Comparison of ENCODE assay signal across 8 cellular contexts in genomic region chr10:72626444-72626754, GRCh38. TPM values are rescaled to one million over a fixed set of nuclear protein-coding genes. Genes with fewer than 3 reads are reported as not detected.
DNase-seq lines count a peak whose midpoint lies in the region; ATAC-seq, FAIRE-seq and TF ChIP-seq lines count a peak whose summit lies in the region.

No MANE protein-coding gene starts in this region.

- no peaks in the 10 kb centered on the region for H3K9me3 Mint-ChIP-seq in brain

- POLR2A ChIA-PET in A673 (lab: Charles Lee; ENCODE audit: low non-redundant PET): interaction anchor here (0.6 kb wide), 3 partner anchors 69 to 672 kb away, joined by 3 to 6 read pairs (median 4); no protein-coding TSS in a partner anchor
- POLR2A ChIA-PET in GM10248 (lab: Yijun Ruan, JAX): interaction anchor here (0.6 to 1.0 kb wide), 2 partner anchors 11 to 1091 kb away, joined by 3 read pairs; no protein-coding TSS in a partner anchor

- peak overlapping the region; percentile 94 to 100 (median 98) for H3K4me3 Mint-ChIP-seq in brain

- ATAC-seq in HG03095 (IDR thresholded peaks at IDR 0.05; ENCODE audit: unreplicated experiment) (peak; percentile 3), HG02870 (IDR thresholded peaks at IDR 0.05; ENCODE audit: unreplicated experiment) (no peak)

- H3K27me3 ChIP-seq in A673 (replicated peaks; ENCODE audit: insufficient read depth, low read depth, low read length, poor library complexity): no peaks in the 10 kb centered on the region
- no peaks in the 10 kb centered on the region for H3K27me3 ChIP-seq in mucosa of stomach (ENCODE audit: control insufficient read depth, insufficient read depth, low read length)

- H3K9ac ChIP-seq in mucosa of stomach (ENCODE audit: low read length): peak overlapping the region; percentile 64

- H3K36me3 ChIP-seq in A673 (ENCODE audit: insufficient read depth, low read length, poor library complexity, severe bottlenecking) (no peaks in the 10 kb centered on the region), mucosa of stomach (ENCODE audit: control insufficient read depth, insufficient read depth, low read length) (no peaks in the 10 kb centered on the region)

- peak overlapping the region; percentile 85 for H3K4me3 ChIP-seq in A673 (ENCODE audit: low read depth, low read length, poor library complexity, severe bottlenecking)
- peak overlapping the region; percentile 62 for H3K4me3 ChIP-seq in mucosa of stomach (ENCODE audit: low read length)

- H3K27ac ChIP-seq in A673 (ENCODE audit: low read depth, low read length, poor library complexity, severe bottlenecking): peak overlapping the region; percentile 70

- no peak for TF ChIP-seq CTCF in A673 (conservative IDR thresholded peaks at IDR 0.05; ENCODE audit: low read depth, low read length)
- TF ChIP-seq CTCF in brain (conservative IDR thresholded peaks at IDR 0.05): no peak
- no peak for TF ChIP-seq CTCF in GM10248 (IDR thresholded peaks at IDR 0.05; ENCODE audit: control extremely low read depth, extremely low read depth, low read depth, missing control alignments)

- peak overlapping the region; percentile 90 to 98 (median 95) for H3K27ac Mint-ChIP-seq in brain

- TSS peak; percentile 91 for BruUV-seq in A673 (replicated peaks; lab: Mats Ljungman, UMichigan)

- H3K27me3 Mint-ChIP-seq in brain: peaks cover 12% of the 10 kb centered on the region

- FAIRE-seq in GM19239 (lab: Jason Lieb, UNC): no peak

- intact Hi-C loops in A673 (cut with micrococcal nuclease; ENCODE audit: unreplicated experiment): no loop called here

- no peak for DNase-seq in A673 (ENCODE audit: low spot score)
- no peak for DNase-seq in KG1 (lab: John Stamatoyannopoulos, UW)
- DNase-seq in GM10248 (ENCODE audit: extremely low spot score): no peak
- DNase-seq in GM19239 (ENCODE audit: insufficient read length, low spot score): no peak

- CTCF ChIA-PET in A673 (lab: Charles Lee) (no interaction called here), GM10248 (lab: Yijun Ruan, JAX) (interaction anchor here (0.7 to 1.4 kb wide), 2 partner anchors 8 to 28 kb away, joined by 3 to 4 read pairs; no protein-coding TSS in a partner anchor)

- H3K9me3 ChIP-seq in A673 (ENCODE audit: low read depth, low read length, poor library complexity, severe bottlenecking) (no peaks in the 10 kb centered on the region), mucosa of stomach (ENCODE audit: control insufficient read depth, low read length) (no peaks in the 10 kb centered on the region)

- H3K4me1 ChIP-seq in A673 (ENCODE audit: insufficient read depth, low read length, poor library complexity, severe bottlenecking) (peaks cover 12% of the 10 kb centered on the region), mucosa of stomach (ENCODE audit: control insufficient read depth, insufficient read depth, low read length) (peaks cover 7% of the 10 kb centered on the region)

- H3K4me1 Mint-ChIP-seq in brain: peaks cover 28% of the 10 kb centered on the region

- H3K36me3 Mint-ChIP-seq in brain: peaks cover 5% of the 10 kb centered on the region

RNA-seq across cellular contexts. Expression of gene MICU1, which starts 0.5 kb away (rescaled TPM):
- total RNA-seq in A673 (2021): 37.7 and 43.2 TPM in 2 replicates
- polyA plus RNA-seq in brain (ENCODE audit: insufficient read depth, low read depth, low replicate concordance): 99.5 TPM
